29 cellular contexts compared by ENCODE assay signal in genomic region chr4:182289809-182290208, GRCh38. TPM values are rescaled to one million over a fixed set of nuclear protein-coding genes. Genes with fewer than 3 reads are reported as not detected.
"Had no signal": no experiment of that assay in that cellular context is flagged by ENCODE, and none has a peak within 500 bp of the region (broad histone marks: within the 10 kb centered on the region; RNA-seq: fewer than 3 reads in every experiment).

No MANE protein-coding gene starts in this region.

- H3K9me3 Mint-ChIP-seq: natural killer cell treated with Interleukin-12 subunit alpha and Interleukin-12 subunit beta and Interleukin-15 and Interleukin-18, amount 100 ng/mL, for 72 hours had no signal

- H3K4me1 ChIP-seq: body of pancreas, colonic mucosa, gastrocnemius medialis, left lung, lower lobe of right lung had no signal

- DNase-seq: activated CD4-positive, alpha-beta T cell treated with anti-CD3 and anti-CD28 coated beads for 4 hours; activated CD4-positive, alpha-beta T cell treated with anti-CD3 and anti-CD28 coated beads, Interleukin-2, amount 50 U/mL, for 4 hours; activated naive CD4-positive, alpha-beta T cell treated with Interleukin-2 at 50 U/mL for 16 hours; activated T-cell treated with anti-CD3 and anti-CD28 coated beads for 4 hours; activated T-cell treated with anti-CD3 and anti-CD28 coated beads, Interleukin-2, amount 50 U/mL, for 72 hours; anterior cingulate cortex; body of pancreas; colonic mucosa; effector memory CD4-positive, alpha-beta T cell; erythroblast; gastrocnemius medialis; kidney glomerular epithelial cell; left lung; lower lobe of right lung; mesenchymal stem cell; mucosa of descending colon; ovary; small intestine; stimulated activated CD4-positive, alpha-beta T cell treated with anti-CD3 and anti-CD28 coated beads, Interleukin-4, amount 100 ng/mL, for 24 hours; trophoblast cell had no signal

- H3K27ac Mint-ChIP-seq: activated naive CD8-positive, alpha-beta T cell; activated T-cell treated with anti-CD3 and anti-CD28 coated beads, Interleukin-2, amount 50 U/mL, for 72 hours; natural killer cell treated with Interleukin-12 subunit alpha and Interleukin-12 subunit beta and Interleukin-15 and Interleukin-18, amount 100 ng/mL, for 72 hours; progenitor cell of endocrine pancreas; stimulated activated effector memory CD8-positive, alpha-beta T cell treated with anti-CD3 and anti-CD28 coated beads, Interleukin-12 subunit alpha, Interleukin-12 subunit beta, amount 100 ng/mL, for 72 hours; stimulated activated naive CD8-positive, alpha-beta T cell treated with anti-CD3 and anti-CD28 coated beads, Interleukin-15, Interleukin-2, amounts not matched to agents 100 ng/mL and 50 ng/mL, for 24 hours had no signal

- H3K4me3 ChIP-seq: body of pancreas, colonic mucosa, gastrocnemius medialis, hepatocyte, left lung, lower lobe of right lung, mucosa of descending colon, ovary, thoracic aorta had no signal

- H3K9me3 ChIP-seq: body of pancreas, colonic mucosa, gastrocnemius medialis, left lung, lower lobe of right lung, mucosa of descending colon, ovary, thoracic aorta had no signal

- H3K4me1 Mint-ChIP-seq: stimulated activated effector memory CD8-positive, alpha-beta T cell treated with anti-CD3 and anti-CD28 coated beads, Interleukin-12 subunit alpha, Interleukin-12 subunit beta, amount 100 ng/mL, for 72 hours had no signal

- H3K36me3 Mint-ChIP-seq: activated naive CD8-positive, alpha-beta T cell; natural killer cell treated with Interleukin-12 subunit alpha and Interleukin-12 subunit beta and Interleukin-15 and Interleukin-18, amount 100 ng/mL, for 72 hours; stimulated activated effector memory CD8-positive, alpha-beta T cell treated with anti-CD3 and anti-CD28 coated beads, Interleukin-12 subunit alpha, Interleukin-12 subunit beta, amount 100 ng/mL, for 72 hours had no signal

- H3K4me2 ChIP-seq: hepatocyte had no signal

- H3K27ac ChIP-seq: body of pancreas, colonic mucosa, gastrocnemius medialis, hepatocyte, left lung, lower lobe of right lung, ovary, thoracic aorta had no signal

- H2AFZ ChIP-seq: hepatocyte had no signal

- H3K36me3 ChIP-seq: colonic mucosa, gastrocnemius medialis, left lung, lower lobe of right lung, ovary, thoracic aorta had no signal

- H3K27me3 ChIP-seq: body of pancreas, colonic mucosa, gastrocnemius medialis, hepatocyte, left lung, ovary had no signal

- ATAC-seq: activated T-cell treated with anti-CD3 and anti-CD28 coated beads, Interleukin-2, amount 50 U/mL, for 72 hours; body of pancreas; gastrocnemius medialis; left lung; lower lobe of right lung; mucosa of descending colon; sciatic nerve; stimulated activated effector memory CD8-positive, alpha-beta T cell treated with anti-CD3 and anti-CD28 coated beads, Interleukin-12 subunit alpha, Interleukin-12 subunit beta, amount 100 ng/mL, for 72 hours had no signal

- H3K4me3 Mint-ChIP-seq: activated naive CD8-positive, alpha-beta T cell; activated T-cell treated with anti-CD3 and anti-CD28 coated beads, Interleukin-2, amount 50 U/mL, for 72 hours; natural killer cell treated with Interleukin-12 subunit alpha and Interleukin-12 subunit beta and Interleukin-15 and Interleukin-18, amount 100 ng/mL, for 72 hours; stimulated activated effector memory CD8-positive, alpha-beta T cell treated with anti-CD3 and anti-CD28 coated beads, Interleukin-12 subunit alpha, Interleukin-12 subunit beta, amount 100 ng/mL, for 72 hours; stimulated activated naive CD8-positive, alpha-beta T cell treated with anti-CD3 and anti-CD28 coated beads, Interleukin-15, Interleukin-2, amounts not matched to agents 100 ng/mL and 50 ng/mL, for 24 hours had no signal

- H3K79me2 ChIP-seq: hepatocyte had no signal

- H3K27me3 Mint-ChIP-seq: activated naive CD8-positive, alpha-beta T cell; natural killer cell treated with Interleukin-12 subunit alpha and Interleukin-12 subunit beta and Interleukin-15 and Interleukin-18, amount 100 ng/mL, for 72 hours; stimulated activated naive CD8-positive, alpha-beta T cell treated with anti-CD3 and anti-CD28 coated beads, Interleukin-15, Interleukin-2, amounts not matched to agents 100 ng/mL and 50 ng/mL, for 24 hours had no signal

RNA-seq across cellular contexts. Expression of gene TENM3, which starts 46.6 kb away (rescaled TPM):
- total RNA-seq: natural killer cell treated with Interleukin-12 subunit alpha and Interleukin-12 subunit beta and Interleukin-15 and Interleukin-18, amount 100 ng/mL, for 72 hours; T-helper 1 cell treated with Interleukin-12 subunit alpha and Interleukin-12 subunit beta and Interleukin-4 antibody, amounts not matched to agents 30 ng/mL and 1 ng/mL, for 36 hours had no signal
